In the genomic region with DNA sequence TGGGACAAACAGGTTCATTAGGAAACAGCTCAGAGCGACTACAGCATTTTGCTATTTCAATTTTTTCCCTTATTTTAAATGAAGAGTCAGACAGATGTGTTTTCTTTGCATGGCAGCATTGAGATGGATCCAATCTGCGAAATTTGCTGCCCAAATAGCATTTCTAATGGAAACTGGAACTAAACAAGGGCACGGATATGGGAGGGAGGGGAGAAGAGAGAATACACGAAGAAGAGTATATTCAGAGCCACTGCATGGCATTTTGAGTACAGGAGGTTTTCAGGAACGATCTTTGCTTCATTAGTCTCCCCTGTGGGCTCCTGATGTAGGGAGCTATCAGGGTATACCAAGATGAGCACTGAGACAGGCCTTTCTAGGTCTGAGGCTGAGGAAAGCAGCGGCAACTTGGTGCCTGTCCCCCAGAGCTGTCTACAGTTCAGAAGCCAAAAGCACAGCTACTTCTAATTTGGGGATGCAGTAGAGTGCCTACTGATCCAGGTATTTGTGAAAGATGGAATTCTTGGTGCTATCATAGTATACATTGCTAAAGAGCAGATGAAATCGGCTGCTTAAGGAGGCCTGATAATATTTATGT, we compare ENCODE assay signal across 23 cellular contexts.
DNase-seq lines count a peak whose midpoint lies in the region; ATAC-seq, FAIRE-seq and TF ChIP-seq lines count a peak whose summit lies in the region.
"Had no signal": no experiment of that assay in that cellular context is flagged by ENCODE, and none has a peak within 500 bp of the region (broad histone marks: within the 10 kb centered on the region; RNA-seq: fewer than 3 reads in every experiment).

No MANE protein-coding gene starts in this region.

- no peaks in the 10 kb centered on the region for H3K4me1 Mint-ChIP-seq in astrocyte (ENCODE audit: low read depth, unreplicated experiment)
- H3K4me1 Mint-ChIP-seq in stimulated activated naive B cell treated with anti-CD40 and anti-IgM and Interleukin-4, amounts not matched to agents 10 μg/mL and 1 μg/mL and 100 μg/mL, for 72 hours: no peaks in the 10 kb centered on the region
- H3K4me1 Mint-ChIP-seq: CD14-positive monocyte, IgD-negative memory B cell had no signal

- H3K36me3 Mint-ChIP-seq in astrocyte (ENCODE audit: low read depth, unreplicated experiment): peaks cover 9% of the 10 kb centered on the region
- H3K36me3 Mint-ChIP-seq in stimulated activated naive B cell treated with anti-CD40 and anti-IgM and Interleukin-4, amounts not matched to agents 10 μg/mL and 1 μg/mL and 100 μg/mL, for 72 hours: peaks cover 6 to 8% of the 10 kb centered on the region in 2 donors

- H3K9ac ChIP-seq in astrocyte (ENCODE audit: low read length) (no peak overlapping the region), neural cell (ENCODE audit: low read length) (peak overlapping the region; percentile 14)
- H3K9ac ChIP-seq: GM23248 had no signal

- H3K9me3 ChIP-seq in astrocyte (ENCODE audit: insufficient read depth, low read depth, low read length) (no peaks in the 10 kb centered on the region), neural cell (ENCODE audit: low read length) (peaks cover 3% of the 10 kb centered on the region)

- TF ChIP-seq RAD21 in neural cell (conservative IDR thresholded peaks at IDR 0.05): no peak

- no peaks in the 10 kb centered on the region for H3K9me2 ChIP-seq in neural cell (ENCODE audit: insufficient read depth, low read length)

- no peak overlapping the region for H2AFZ ChIP-seq in astrocyte (ENCODE audit: low read depth, low read length)
- H2AFZ ChIP-seq in neural cell (ENCODE audit: low read depth, low read length): no peak overlapping the region
- H2AFZ ChIP-seq: GM23248 had no signal

- H3K36me3 ChIP-seq in astrocyte (ENCODE audit: insufficient read depth, low read length) (no peaks in the 10 kb centered on the region), neural cell (ENCODE audit: insufficient read depth, low read length) (no peaks in the 10 kb centered on the region)
- H3K36me3 ChIP-seq: HAP-1 had no signal

- H3F3A ChIP-seq in neural cell (ENCODE audit: insufficient read depth, low read length, poor library complexity, severe bottlenecking): no peaks in the 10 kb centered on the region

- H4K20me1 ChIP-seq in astrocyte (ENCODE audit: insufficient read depth, low read length) (no peaks in the 10 kb centered on the region), neural cell (ENCODE audit: insufficient read depth) (no peaks in the 10 kb centered on the region)

- DNase-seq in Ammon's horn (ENCODE audit: low spot score) (peak; percentile 46), astrocyte (ENCODE audit: low read depth) (no peak), globus pallidus (ENCODE audit: low spot score) (peak; percentile 59), SW 1271 (lab: John Stamatoyannopoulos, UW) (no peak), H4 (ENCODE audit: low spot score) (no peak)
- no peak for DNase-seq in stimulated activated naive B cell treated with anti-CD40 and anti-IgM and Interleukin-4, amounts not matched to agents 10 μg/mL and 1 μg/mL and 100 μg/mL, for 72 hours
- DNase-seq: AML-193, DMS79, GM23248, NCI-H1105, NCI-H146, NCI-H2029, NCI-H2227 treated with DMSO at 0.1 percent for 48 hours, NCI-H524, NCI-H82, OCI-M1 had no signal

- H3K79me2 ChIP-seq in astrocyte (ENCODE audit: insufficient read depth, low read length): no peaks in the 10 kb centered on the region
- H3K79me2 ChIP-seq in neural cell (replicated peaks; ENCODE audit: insufficient read depth, low read length): no peaks in the 10 kb centered on the region

- H3K4me3 ChIP-seq in astrocyte (ENCODE audit: insufficient read depth, low read depth, low read length) (no peak overlapping the region), neural cell (ENCODE audit: low read length) (peak overlapping the region; percentile 5)
- H3K4me3 ChIP-seq: GM12878, GM23248, HAP-1 had no signal

- no peak for TF ChIP-seq CTCF in astrocyte (IDR thresholded peaks at IDR 0.05; ENCODE audit: insufficient read depth, low read depth, low read length)
- no peak for TF ChIP-seq CTCF in neural cell (IDR thresholded peaks at IDR 0.05; ENCODE audit: poor library complexity, severe bottlenecking)

- ATAC-seq in stimulated activated naive B cell treated with anti-CD40 and anti-IgM and Interleukin-4, amounts not matched to agents 10 μg/mL and 1 μg/mL and 100 μg/mL, for 72 hours (replicated peaks): no peak
- ATAC-seq in GM18511 (IDR thresholded peaks at IDR 0.05; ENCODE audit: unreplicated experiment): no peak
- ATAC-seq: GM12878, Right ventricle myocardium inferior had no signal

- TF ChIP-seq EP300 in neural cell (conservative IDR thresholded peaks at IDR 0.05; ENCODE audit: poor library complexity, severe bottlenecking): no peak

- H3K27me3 ChIP-seq in astrocyte (ENCODE audit: insufficient read depth, low read length) (peaks cover 5% of the 10 kb centered on the region), neural cell (ENCODE audit: insufficient read depth, low read depth, low read length) (no peaks in the 10 kb centered on the region)

- peaks cover 14% of the 10 kb centered on the region for H3K4me1 ChIP-seq in astrocyte (ENCODE audit: insufficient read depth, low read length)

- H3K4me2 ChIP-seq in astrocyte (ENCODE audit: low read length) (peak overlapping the region; percentile 46), neural cell (ENCODE audit: low read length) (no peak overlapping the region)

- no peak for FAIRE-seq in astrocyte (lab: Jason Lieb, UNC)
- FAIRE-seq: GM12878 had no signal

- no peak overlapping the region for H3K27ac ChIP-seq in astrocyte (ENCODE audit: low read depth, low read length)
- peak overlapping the region; percentile 63 for H3K27ac ChIP-seq in neural cell (ENCODE audit: low read length)
- H3K27ac ChIP-seq: GM23248 had no signal

- peaks cover 10% of the 10 kb centered on the region for H3K9me3 Mint-ChIP-seq in astrocyte (ENCODE audit: unreplicated experiment)
- peaks cover 10 to 12% of the 10 kb centered on the region in 2 donors for H3K9me3 Mint-ChIP-seq in stimulated activated naive B cell treated with anti-CD40 and anti-IgM and Interleukin-4, amounts not matched to agents 10 μg/mL and 1 μg/mL and 100 μg/mL, for 72 hours

- H3K27me3 Mint-ChIP-seq in astrocyte (ENCODE audit: low read depth, unreplicated experiment): no peaks in the 10 kb centered on the region
- H3K27me3 Mint-ChIP-seq in stimulated activated naive B cell treated with anti-CD40 and anti-IgM and Interleukin-4, amounts not matched to agents 10 μg/mL and 1 μg/mL and 100 μg/mL, for 72 hours: no peaks in the 10 kb centered on the region
- H3K27me3 Mint-ChIP-seq: IgD-negative memory B cell had no signal

- H3K27ac Mint-ChIP-seq in astrocyte (ENCODE audit: unreplicated experiment): no peak overlapping the region
- H3K27ac Mint-ChIP-seq in stimulated activated naive B cell treated with anti-CD40 and anti-IgM and Interleukin-4, amounts not matched to agents 10 μg/mL and 1 μg/mL and 100 μg/mL, for 72 hours: no peak overlapping the region
- H3K27ac Mint-ChIP-seq: CD14-positive monocyte, IgD-negative memory B cell had no signal

- H3K4me3 Mint-ChIP-seq in astrocyte (ENCODE audit: unreplicated experiment): no peak overlapping the region
- H3K4me3 Mint-ChIP-seq in stimulated activated naive B cell treated with anti-CD40 and anti-IgM and Interleukin-4, amounts not matched to agents 10 μg/mL and 1 μg/mL and 100 μg/mL, for 72 hours: no peak overlapping the region
- H3K4me3 Mint-ChIP-seq: CD14-positive monocyte, IgD-negative memory B cell had no signal

TF ChIP-seq in neural cell, 6 proteins besides CTCF, POLR2A, EP300 and RAD21:
- TF ChIP-seq EZH2 (IDR thresholded peaks at IDR 0.05; ENCODE audit: borderline replicate concordance, insufficient read depth, low read length, poor library complexity, severe bottlenecking) (no peak), MXI1 (conservative IDR thresholded peaks at IDR 0.05; ENCODE audit: poor library complexity, severe bottlenecking) (no peak), TAF1 (IDR thresholded peaks at IDR 0.05; ENCODE audit: low read depth) (no peak), SMC3 (conservative IDR thresholded peaks at IDR 0.05; ENCODE audit: poor library complexity) (no peak), POLR2AphosphoS5 (IDR thresholded peaks at IDR 0.05) (no peak)
- TF ChIP-seq, protein P1, sequence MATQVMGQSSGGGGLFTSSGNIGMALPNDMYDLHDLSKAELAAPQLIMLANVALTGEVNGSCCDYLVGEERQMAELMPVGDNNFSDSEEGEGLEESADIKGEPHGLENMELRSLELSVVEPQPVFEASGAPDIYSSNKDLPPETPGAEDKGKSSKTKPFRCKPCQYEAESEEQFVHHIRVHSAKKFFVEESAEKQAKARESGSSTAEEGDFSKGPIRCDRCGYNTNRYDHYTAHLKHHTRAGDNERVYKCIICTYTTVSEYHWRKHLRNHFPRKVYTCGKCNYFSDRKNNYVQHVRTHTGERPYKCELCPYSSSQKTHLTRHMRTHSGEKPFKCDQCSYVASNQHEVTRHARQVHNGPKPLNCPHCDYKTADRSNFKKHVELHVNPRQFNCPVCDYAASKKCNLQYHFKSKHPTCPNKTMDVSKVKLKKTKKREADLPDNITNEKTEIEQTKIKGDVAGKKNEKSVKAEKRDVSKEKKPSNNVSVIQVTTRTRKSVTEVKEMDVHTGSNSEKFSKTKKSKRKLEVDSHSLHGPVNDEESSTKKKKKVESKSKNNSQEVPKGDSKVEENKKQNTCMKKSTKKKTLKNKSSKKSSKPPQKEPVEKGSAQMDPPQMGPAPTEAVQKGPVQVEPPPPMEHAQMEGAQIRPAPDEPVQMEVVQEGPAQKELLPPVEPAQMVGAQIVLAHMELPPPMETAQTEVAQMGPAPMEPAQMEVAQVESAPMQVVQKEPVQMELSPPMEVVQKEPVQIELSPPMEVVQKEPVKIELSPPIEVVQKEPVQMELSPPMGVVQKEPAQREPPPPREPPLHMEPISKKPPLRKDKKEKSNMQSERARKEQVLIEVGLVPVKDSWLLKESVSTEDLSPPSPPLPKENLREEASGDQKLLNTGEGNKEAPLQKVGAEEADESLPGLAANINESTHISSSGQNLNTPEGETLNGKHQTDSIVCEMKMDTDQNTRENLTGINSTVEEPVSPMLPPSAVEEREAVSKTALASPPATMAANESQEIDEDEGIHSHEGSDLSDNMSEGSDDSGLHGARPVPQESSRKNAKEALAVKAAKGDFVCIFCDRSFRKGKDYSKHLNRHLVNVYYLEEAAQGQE (IDR thresholded peaks at IDR 0.05; ENCODE audit: borderline replicate concordance): no peak
TF ChIP-seq in neural cell: peak in this region for 0.

Comparison
In these comparisons a context has a peak if more than half of its experiments do, and no peak if none do; other contexts are left out.
1. DNase-seq: peak in Ammon's horn (single experiment) and globus pallidus (single experiment); none in astrocyte (single experiment), SW 1271 (0 of 2), stimulated activated naive B cell treated with anti-CD40 and anti-IgM and Interleukin-4, amounts not matched to agents 10 μg/mL and 1 μg/mL and 100 μg/mL, for 72 hours (single experiment) and H4 (single experiment).